25 cellular contexts compared by ENCODE assay signal in genomic region chr2:168397629-168398028, GRCh38.
"Had no signal": no experiment of that assay in that cellular context is flagged by ENCODE, and none has a peak within 500 bp of the region (broad histone marks: within the 10 kb centered on the region; RNA-seq: fewer than 3 reads in every experiment).

No MANE protein-coding gene starts in this region.

- H3K27me3 Mint-ChIP-seq: activated naive CD8-positive, alpha-beta T cell had no signal

- H3K4me1 Mint-ChIP-seq: activated B cell treated with CpG ODN at 0.5 μM for 24 hours; activated CD8-positive, alpha-beta memory T cell treated with anti-CD3 and anti-CD28 coated beads, Interleukin-2, amount 10 ng/mL, durations not matched to agents 7 days and 5 days; brain; memory B cell had no signal

- H3K4me3 Mint-ChIP-seq: activated B cell treated with CpG ODN at 0.5 μM for 24 hours; activated CD8-positive, alpha-beta memory T cell treated with anti-CD3 and anti-CD28 coated beads, Interleukin-2, amount 10 ng/mL, durations not matched to agents 7 days and 5 days; activated CD8-positive, alpha-beta T cell treated with anti-CD3 and anti-CD28 coated beads, Interleukin-2, amount 10 ng/mL, durations not matched to agents 7 days and 5 days; activated naive CD8-positive, alpha-beta T cell; brain; memory B cell; naive thymus-derived CD4-positive, alpha-beta T cell; T-helper 2 cell treated with Interferon-gamma antibody and Interleukin-4, amounts not matched to agents 5 μg/mL and 100 μg/mL, for 36 hours had no signal

- H3K9me3 Mint-ChIP-seq: activated B cell treated with CpG ODN at 0.5 μM for 24 hours; T-helper 2 cell treated with Interferon-gamma antibody and Interleukin-4, amounts not matched to agents 5 μg/mL and 100 μg/mL, for 36 hours had no signal

- H3K27me3 ChIP-seq: pancreas, suprapubic skin, tibial nerve had no signal

- H3K4me1 ChIP-seq: pancreas, prostate gland, suprapubic skin, tibial nerve had no signal

- H3K9me3 ChIP-seq: pancreas, prostate gland, suprapubic skin, tibial nerve had no signal

- ATAC-seq: activated CD8-positive, alpha-beta memory T cell treated with anti-CD3 and anti-CD28 coated beads, Interleukin-2, amount 10 ng/mL, durations not matched to agents 7 days and 5 days; activated CD8-positive, alpha-beta T cell treated with anti-CD3 and anti-CD28 coated beads, Interleukin-2, amount 10 ng/mL, durations not matched to agents 7 days and 5 days; esophagus mucosa; naive thymus-derived CD4-positive, alpha-beta T cell; pancreas had no signal

- H3K27ac Mint-ChIP-seq: activated B cell treated with CpG ODN at 0.5 μM for 24 hours; activated CD8-positive, alpha-beta memory T cell treated with anti-CD3 and anti-CD28 coated beads, Interleukin-2, amount 10 ng/mL, durations not matched to agents 7 days and 5 days; activated CD8-positive, alpha-beta T cell treated with anti-CD3 and anti-CD28 coated beads, Interleukin-2, amount 10 ng/mL, durations not matched to agents 7 days and 5 days; activated naive CD8-positive, alpha-beta T cell; brain; memory B cell; naive thymus-derived CD4-positive, alpha-beta T cell; T-helper 2 cell treated with Interferon-gamma antibody and Interleukin-4, amounts not matched to agents 5 μg/mL and 100 μg/mL, for 36 hours had no signal

- H3K4me3 ChIP-seq: pancreas, prostate gland, suprapubic skin, tibial nerve had no signal

- H3K27ac ChIP-seq: pancreas, prostate gland, suprapubic skin, tibial nerve had no signal

- H3K36me3 ChIP-seq: pancreas, prostate gland, suprapubic skin, tibial nerve had no signal

- DNase-seq: activated B cell treated with CpG ODN at 0.5 μM for 24 hours; activated CD4-positive, alpha-beta T cell treated with anti-CD3 and anti-CD28 coated beads, Interleukin-2, amount 50 U/mL, for 1 hour; activated CD8-positive, alpha-beta memory T cell treated with anti-CD3 and anti-CD28 coated beads, Interleukin-2, amount 10 ng/mL, durations not matched to agents 7 days and 5 days; activated CD8-positive, alpha-beta T cell treated with anti-CD3 and anti-CD28 coated beads, Interleukin-2, amount 10 ng/mL, durations not matched to agents 7 days and 5 days; activated effector memory CD4-positive, alpha-beta T cell treated with Interleukin-2 at 50 U/mL for 16 hours; activated naive CD4-positive, alpha-beta T cell treated with Interleukin-2 at 50 U/mL for 16 hours; activated T-cell treated with anti-CD3 and anti-CD28 coated beads for 4 hours; aorta; caudate nucleus; cortex of kidney; head of caudate nucleus; hippocampal formation; midbrain; naive thymus-derived CD4-positive, alpha-beta T cell; pancreas; stimulated activated naive CD4-positive, alpha-beta T cell; T-helper 1 cell had no signal

- FAIRE-seq: pancreas had no signal

- H3K36me3 Mint-ChIP-seq: activated CD8-positive, alpha-beta memory T cell treated with anti-CD3 and anti-CD28 coated beads, Interleukin-2, amount 10 ng/mL, durations not matched to agents 7 days and 5 days; activated naive CD8-positive, alpha-beta T cell; brain; memory B cell had no signal
